In the genomic region with DNA sequence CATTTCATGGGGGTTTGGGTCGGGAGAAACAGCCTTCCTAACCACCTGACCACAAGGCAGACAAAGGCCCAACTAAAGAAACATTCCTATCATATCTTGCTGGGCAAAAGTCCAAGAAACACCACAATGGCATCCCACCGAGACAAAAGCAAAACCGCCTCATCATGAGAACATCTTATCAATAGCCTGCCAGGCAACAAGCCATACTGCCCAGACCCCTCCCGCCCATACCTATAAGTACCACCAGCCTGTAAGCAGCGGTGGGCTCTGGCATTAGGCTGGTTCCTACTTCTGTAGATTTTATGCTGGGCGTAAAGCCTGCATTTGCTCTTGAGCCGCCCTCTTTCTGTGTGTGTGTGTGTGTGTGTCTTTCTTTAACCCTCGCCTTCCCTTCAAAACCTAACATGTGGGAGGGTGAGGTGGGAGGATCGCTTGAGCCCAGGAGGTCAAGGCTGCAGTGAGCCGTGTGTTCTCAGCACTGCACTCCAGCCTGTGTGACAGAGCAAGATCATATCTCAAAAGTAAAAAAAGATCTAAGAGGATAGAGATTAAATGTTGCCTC, we compare ENCODE assay signal across 12 cellular contexts. TPM values are rescaled to one million over a fixed set of nuclear protein-coding genes. Genes with fewer than 3 reads are reported as not detected.
DNase-seq lines count a peak whose midpoint lies in the region; ATAC-seq and TF ChIP-seq lines count a peak whose summit lies in the region.
"Had no signal": no experiment of that assay in that cellular context is flagged by ENCODE, and none has a peak within 500 bp of the region (broad histone marks: within the 10 kb centered on the region; RNA-seq: fewer than 3 reads in every experiment).

No MANE protein-coding gene starts in this region.

- no TSS peak for BruUV-seq in Calu3 (replicated peaks; lab: Mats Ljungman, UMichigan)

- peaks cover 16% of the 10 kb centered on the region for H3K4me1 Mint-ChIP-seq in Calu3 (ENCODE audit: low read depth, unreplicated experiment)
- no peaks in the 10 kb centered on the region for H3K4me1 Mint-ChIP-seq in CD8-positive, alpha-beta memory T cell
- H3K4me1 Mint-ChIP-seq: activated CD4-positive, alpha-beta T cell treated with anti-CD3 and anti-CD28 coated beads, Interleukin-2, amount 10 ng/mL, durations not matched to agents 7 days and 5 days; H9 had no signal

- H3K4me3 Mint-ChIP-seq in Calu3 (ENCODE audit: low read depth, unreplicated experiment) = no peak overlapping the region
- no peak overlapping the region for H3K4me3 Mint-ChIP-seq in CD8-positive, alpha-beta memory T cell
- H3K4me3 Mint-ChIP-seq: activated CD4-positive, alpha-beta T cell treated with anti-CD3 and anti-CD28 coated beads, Interleukin-2, amount 10 ng/mL, durations not matched to agents 7 days and 5 days; H9 had no signal

- H3K27me3 Mint-ChIP-seq in Calu3 (ENCODE audit: unreplicated experiment) = no peaks in the 10 kb centered on the region
- peaks cover 9% of the 10 kb centered on the region in 2 donors for H3K27me3 Mint-ChIP-seq in CD8-positive, alpha-beta memory T cell
- H3K27me3 Mint-ChIP-seq: activated CD4-positive, alpha-beta T cell treated with anti-CD3 and anti-CD28 coated beads, Interleukin-2, amount 10 ng/mL, durations not matched to agents 7 days and 5 days had no signal

- TF ChIP-seq CTCF in Calu3 (IDR thresholded peaks at IDR 0.05; ENCODE audit: unreplicated experiment) = no peak

- H3K9me3 Mint-ChIP-seq in Calu3 (ENCODE audit: low read depth, unreplicated experiment) = no peaks in the 10 kb centered on the region
- H3K9me3 Mint-ChIP-seq in CD8-positive, alpha-beta memory T cell = no peaks in the 10 kb centered on the region
- H3K9me3 Mint-ChIP-seq: activated CD4-positive, alpha-beta T cell treated with anti-CD3 and anti-CD28 coated beads, Interleukin-2, amount 10 ng/mL, durations not matched to agents 7 days and 5 days; H9 had no signal

- no peaks in the 10 kb centered on the region for H3K36me3 Mint-ChIP-seq in Calu3 (ENCODE audit: insufficient read depth, unreplicated experiment)
- peaks cover 0 to 1% (median 0%) of the 10 kb centered on the region in 3 donors for H3K36me3 Mint-ChIP-seq in CD8-positive, alpha-beta memory T cell

- H3K27me3 ChIP-seq in CD8-positive, alpha-beta memory T cell (ENCODE audit: insufficient read depth, low read length, poor library complexity, severe bottlenecking) = no peaks in the 10 kb centered on the region
- H3K27me3 ChIP-seq: body of pancreas had no signal

- CTCF ChIA-PET in Calu3 (lab: Charles Lee) = no interaction called here
- CTCF ChIA-PET in CD8-positive, alpha-beta memory T cell (lab: Charles Lee) = no interaction called here

- no peak overlapping the region for H3K27ac ChIP-seq in CD8-positive, alpha-beta memory T cell (ENCODE audit: low read depth, low read length)
- H3K27ac ChIP-seq: body of pancreas, psoas muscle had no signal

- POLR2A ChIA-PET in CD8-positive, alpha-beta memory T cell (lab: Charles Lee) = no interaction called here

- H3K9me3 ChIP-seq in CD8-positive, alpha-beta memory T cell (ENCODE audit: low read length) = no peaks in the 10 kb centered on the region
- H3K9me3 ChIP-seq: body of pancreas, psoas muscle had no signal

- no peaks in the 10 kb centered on the region for H3K4me1 ChIP-seq in CD8-positive, alpha-beta memory T cell (ENCODE audit: insufficient read depth, low read length)
- H3K4me1 ChIP-seq: body of pancreas, psoas muscle had no signal

- no peak overlapping the region for H3K4me3 ChIP-seq in CD8-positive, alpha-beta memory T cell (ENCODE audit: low read length)
- H3K4me3 ChIP-seq: body of pancreas, psoas muscle had no signal

- H3K36me3 ChIP-seq in CD8-positive, alpha-beta memory T cell (ENCODE audit: insufficient read depth, low read length) = no peaks in the 10 kb centered on the region

- intact Hi-C loops in Calu3 (cut with micrococcal nuclease; ENCODE audit: unreplicated experiment) = no loop called here

- DNase-seq in Calu3 (peak; percentile 35), NCI-H2227 (lab: John Stamatoyannopoulos, UW; ENCODE audit: unreplicated experiment) (peak; percentile 29), dedifferentiated amniotic fluid mesenchymal stem cell (ENCODE audit: extremely low spot score) (peak; percentile 59), myocyte (ENCODE audit: low read depth) (peak; percentile 92)
- DNase-seq in CD8-positive, alpha-beta memory T cell = no peak
- no peak for DNase-seq in activated CD4-positive, alpha-beta T cell treated with anti-CD3 and anti-CD28 coated beads, Interleukin-2, amount 50 U/mL, for 1 hour
- DNase-seq: activated CD4-positive, alpha-beta T cell treated with anti-CD3 and anti-CD28 coated beads, Interleukin-2, amount 10 ng/mL, durations not matched to agents 7 days and 5 days; H9; psoas muscle had no signal

- H3K27ac Mint-ChIP-seq in Calu3 (ENCODE audit: unreplicated experiment) = no peak overlapping the region
- H3K27ac Mint-ChIP-seq in CD8-positive, alpha-beta memory T cell = no peak overlapping the region
- H3K27ac Mint-ChIP-seq: activated CD4-positive, alpha-beta T cell treated with anti-CD3 and anti-CD28 coated beads, Interleukin-2, amount 10 ng/mL, durations not matched to agents 7 days and 5 days had no signal

- ATAC-seq in HG02973 (IDR thresholded peaks at IDR 0.05; ENCODE audit: unreplicated experiment) (no peak), GM18870 (IDR thresholded peaks at IDR 0.05; ENCODE audit: unreplicated experiment) (no peak)
- ATAC-seq: body of pancreas had no signal

RNA-seq across cellular contexts. Expression of gene PDE6A, which starts 56.9 kb away (rescaled TPM):
- not detected in 2 replicates for total RNA-seq in Calu3 (2022)
- total RNA-seq in myocyte = 0.35 and 0.47 TPM in 2 replicates
- 0.67 TPM for polyA plus RNA-seq in myocyte (2012)
- total RNA-seq in CD8-positive, alpha-beta memory T cell = not detected
- polyA plus RNA-seq in CD8-positive, alpha-beta memory T cell = not detected
- total RNA-seq: activated CD4-positive, alpha-beta T cell treated with anti-CD3 and anti-CD28 coated beads, Interleukin-2, amount 10 ng/mL, durations not matched to agents 7 days and 5 days; body of pancreas; H9 had no signal

Comparison
In these comparisons a context has a peak if more than half of its experiments do, and no peak if none do; other contexts are left out.
1. DNase-seq: peak in Calu3 (single experiment), NCI-H2227 (single experiment), dedifferentiated amniotic fluid mesenchymal stem cell (single experiment) and myocyte (single experiment); none in CD8-positive, alpha-beta memory T cell (0 of 5) and activated CD4-positive, alpha-beta T cell treated with anti-CD3 and anti-CD28 coated beads, Interleukin-2, amount 50 U/mL, for 1 hour (single experiment).